ENCODE assay signal across 1 cellular context in the genomic region with DNA sequence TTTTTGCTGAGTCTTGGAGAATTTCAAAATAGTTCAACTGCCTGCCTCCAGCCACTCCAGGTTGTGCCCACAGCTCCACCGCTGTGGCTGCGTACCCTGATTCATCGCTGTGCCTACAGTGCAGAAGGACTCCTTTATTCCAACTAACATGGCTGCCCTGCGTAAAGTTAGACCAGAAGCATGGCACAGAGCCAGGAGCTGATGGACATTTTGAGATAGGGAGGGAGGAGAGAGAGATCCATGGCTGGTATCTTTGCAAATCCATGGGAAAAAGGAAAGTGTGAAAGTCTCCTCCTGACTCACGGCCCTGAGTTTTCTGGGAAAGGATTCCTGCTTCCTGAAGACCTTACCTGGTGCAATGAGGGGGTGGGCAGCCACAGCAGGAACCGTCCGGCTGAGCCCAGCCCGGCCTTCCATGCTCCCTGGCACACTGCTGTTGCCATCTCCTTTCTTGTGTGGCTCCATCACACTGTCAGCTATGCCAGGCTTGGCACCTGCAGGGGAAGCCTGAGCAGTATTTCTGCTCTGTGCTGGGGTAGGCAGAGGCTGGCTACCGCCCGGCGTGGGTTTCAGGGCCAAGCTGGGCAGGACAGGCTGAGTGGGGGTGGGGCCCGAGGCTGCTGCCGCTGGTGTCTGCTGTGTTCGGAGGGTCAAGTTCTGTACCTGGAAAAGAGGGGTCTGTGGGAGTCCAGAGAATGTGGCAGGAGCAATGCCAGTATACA.
TF ChIP-seq lines count a peak whose summit lies in the region.

No MANE protein-coding gene starts in this region.

TF ChIP-seq in K562, 482 proteins besides CTCF, POLR2A, EP300 and RAD21:
- TF ChIP-seq ZNF316 (IDR thresholded peaks at IDR 0.05) (peak; percentile 36; the same call in 1 of the 2 replicates), MAFF (IDR thresholded peaks at IDR 0.05; ENCODE audit: low read length) (peak; percentile 24; the same call in 1 of the 2 replicates), FOXA3 (CRISPR knock-in tag; conservative IDR thresholded peaks at IDR 0.05 in 1 of 2, IDR thresholded peaks at IDR 0.05 in 1 of 2) (no peak), NFRKB (IDR thresholded peaks at IDR 0.05; ENCODE audit: low read depth) (no peak), NFIC (IDR thresholded peaks at IDR 0.05) (peak; percentile 90), MTF1 (CRISPR knock-in tag; IDR thresholded peaks at IDR 0.05; ENCODE audit: borderline replicate concordance) (no peak), RNF2 (IDR thresholded peaks at IDR 0.05) (no peak), HDAC1 (IDR thresholded peaks at IDR 0.05) (no peak), ZNF324 (CRISPR knock-in tag; IDR thresholded peaks at IDR 0.05) (no peak), YY1 (IDR thresholded peaks at IDR 0.05; ENCODE audit: borderline replicate concordance in 1 of 3, control insufficient read depth in 1 of 3, extremely low read depth in 1 of 3, insufficient read depth in 3 of 3, insufficient read length in 1 of 3, insufficient replicate concordance in 2 of 3, low read depth in 1 of 3, low read length in 2 of 3) (peak in 1 of 3 experiments; percentile 28), RBM14 (IDR thresholded peaks at IDR 0.05; ENCODE audit: borderline replicate concordance, insufficient read depth, low read depth, low read length) (no peak)
- TF ChIP-seq, protein P1, sequence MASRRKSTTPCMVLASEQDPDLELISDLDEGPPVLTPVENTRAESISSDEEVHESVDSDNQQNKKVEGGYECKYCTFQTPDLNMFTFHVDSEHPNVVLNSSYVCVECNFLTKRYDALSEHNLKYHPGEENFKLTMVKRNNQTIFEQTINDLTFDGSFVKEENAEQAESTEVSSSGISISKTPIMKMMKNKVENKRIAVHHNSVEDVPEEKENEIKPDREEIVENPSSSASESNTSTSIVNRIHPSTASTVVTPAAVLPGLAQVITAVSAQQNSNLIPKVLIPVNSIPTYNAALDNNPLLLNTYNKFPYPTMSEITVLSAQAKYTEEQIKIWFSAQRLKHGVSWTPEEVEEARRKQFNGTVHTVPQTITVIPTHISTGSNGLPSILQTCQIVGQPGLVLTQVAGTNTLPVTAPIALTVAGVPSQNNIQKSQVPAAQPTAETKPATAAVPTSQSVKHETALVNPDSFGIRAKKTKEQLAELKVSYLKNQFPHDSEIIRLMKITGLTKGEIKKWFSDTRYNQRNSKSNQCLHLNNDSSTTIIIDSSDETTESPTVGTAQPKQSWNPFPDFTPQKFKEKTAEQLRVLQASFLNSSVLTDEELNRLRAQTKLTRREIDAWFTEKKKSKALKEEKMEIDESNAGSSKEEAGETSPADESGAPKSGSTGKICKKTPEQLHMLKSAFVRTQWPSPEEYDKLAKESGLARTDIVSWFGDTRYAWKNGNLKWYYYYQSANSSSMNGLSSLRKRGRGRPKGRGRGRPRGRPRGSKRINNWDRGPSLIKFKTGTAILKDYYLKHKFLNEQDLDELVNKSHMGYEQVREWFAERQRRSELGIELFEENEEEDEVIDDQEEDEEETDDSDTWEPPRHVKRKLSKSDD (conservative IDR thresholded peaks at IDR 0.05; ENCODE audit: low read length), result no peak
